Comparison of ENCODE assay signal across 2 cellular contexts in genomic region chr3:160665784-160666526, GRCh38.
TF ChIP-seq lines count a peak whose summit lies in the region.

No MANE protein-coding gene starts in this region.

TF ChIP-seq in IMR-90, 13 proteins besides CTCF, POLR2A, EP300 and RAD21:
- TF ChIP-seq FOS (IDR thresholded peaks at IDR 0.05; ENCODE audit: low read depth, low read length): peak; percentile 49; the same call in 1 of the 2 replicates
- no peak for TF ChIP-seq MAFK (IDR thresholded peaks at IDR 0.05; ENCODE audit: low read depth, low read length)
- peak; percentile 58; the same call in 1 of the 2 replicates for TF ChIP-seq CEBPB (IDR thresholded peaks at IDR 0.05; ENCODE audit: low read depth, low read length)
- TF ChIP-seq SMC3 (IDR thresholded peaks at IDR 0.05; ENCODE audit: low read depth, low read length): no peak
- TF ChIP-seq NFE2L2 (IDR thresholded peaks at IDR 0.05; ENCODE audit: low read depth, low read length): no peak

TF ChIP-seq in H1, 55 proteins besides CTCF, POLR2A, EP300 and RAD21:
- TF ChIP-seq CTBP2 (IDR thresholded peaks at IDR 0.05; ENCODE audit: borderline replicate concordance, insufficient read depth, insufficient read length, low read length) (no peak), SP2 (IDR thresholded peaks at IDR 0.05; ENCODE audit: low read length) (no peak), RXRA (IDR thresholded peaks at IDR 0.05; ENCODE audit: insufficient read depth, low read depth, low read length) (no peak), JUND (IDR thresholded peaks at IDR 0.05; ENCODE audit: low read length) (no peak), CEBPB (IDR thresholded peaks at IDR 0.05; ENCODE audit: low read depth, low read length) (no peak), EGR1 (IDR thresholded peaks at IDR 0.05; ENCODE audit: borderline replicate concordance, low read depth, low read length) (no peak), RNF2 (IDR thresholded peaks at IDR 0.05; ENCODE audit: borderline replicate concordance, low read depth, low read length, missing control alignments, poor library complexity, severe bottlenecking) (no peak), GABPA (IDR thresholded peaks at IDR 0.05; ENCODE audit: borderline replicate concordance, insufficient read depth, low read length) (no peak), NRF1 (IDR thresholded peaks at IDR 0.05; ENCODE audit: low read depth, low read length) (no peak)
- TF ChIP-seq, protein P1, sequence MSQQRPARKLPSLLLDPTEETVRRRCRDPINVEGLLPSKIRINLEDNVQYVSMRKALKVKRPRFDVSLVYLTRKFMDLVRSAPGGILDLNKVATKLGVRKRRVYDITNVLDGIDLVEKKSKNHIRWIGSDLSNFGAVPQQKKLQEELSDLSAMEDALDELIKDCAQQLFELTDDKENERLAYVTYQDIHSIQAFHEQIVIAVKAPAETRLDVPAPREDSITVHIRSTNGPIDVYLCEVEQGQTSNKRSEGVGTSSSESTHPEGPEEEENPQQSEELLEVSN (IDR thresholded peaks at IDR 0.05): no peak
TF ChIP-seq in H1: peak in this region for 0.
